ENCODE assay signal across 13 cellular contexts in genomic region chr3:62189376-62189698, GRCh38.
DNase-seq lines count a peak whose midpoint lies in the region; ATAC-seq, FAIRE-seq and TF ChIP-seq lines count a peak whose summit lies in the region.
"Had no signal": no experiment of that assay in that cellular context is flagged by ENCODE, and none has a peak within 500 bp of the region (broad histone marks: within the 10 kb centered on the region; RNA-seq: fewer than 3 reads in every experiment).

No MANE protein-coding gene starts in this region.

- intact Hi-C loops in kidney (cut with DNase I) = loop anchor here (10.0 kb wide), 1 partner anchor 325 kb away; no protein-coding TSS in a partner anchor

- no peak overlapping the region for H3K4ac ChIP-seq in trophoblast cell (ENCODE audit: low read depth, low read length)

- no peak overlapping the region for H3K14ac ChIP-seq in trophoblast cell (ENCODE audit: low read length)

- no peak for ATAC-seq in activated naive CD8-positive, alpha-beta T cell treated with anti-CD3 and anti-CD28 coated beads, Interleukin-2, amount 10 ng/mL, durations not matched to agents 7 days and 5 days (ENCODE audit: low read depth)
- ATAC-seq in stimulated activated naive CD8-positive, alpha-beta T cell treated with anti-CD3 and anti-CD28 coated beads, Interleukin-15, amount 100 ng/mL, for 72 hours = no peak
- ATAC-seq in HG02642 (IDR thresholded peaks at IDR 0.05; ENCODE audit: poor library complexity, unreplicated experiment) = no peak

- H3K27ac Mint-ChIP-seq in activated naive CD8-positive, alpha-beta T cell treated with anti-CD3 and anti-CD28 coated beads, Interleukin-2, amount 10 ng/mL, durations not matched to agents 7 days and 5 days = no peak overlapping the region
- H3K27ac Mint-ChIP-seq in activated naive CD8-positive, alpha-beta T cell treated with anti-CD3 and anti-CD28 coated beads for 36 hours = no peak overlapping the region
- H3K27ac Mint-ChIP-seq in stimulated activated naive CD8-positive, alpha-beta T cell treated with anti-CD3 and anti-CD28 coated beads, Interleukin-15, amount 100 ng/mL, for 72 hours = no peak overlapping the region

- no peak overlapping the region for H4K91ac ChIP-seq in trophoblast cell (ENCODE audit: low read depth, low read length)

- CTCF ChIA-PET in HEK293T (lab: Yijun Ruan, JAX) = interaction anchor here (1.0 to 1.5 kb wide), 3 partner anchors 10 to 17 kb away, joined by 3 to 7 read pairs (median 6); no protein-coding TSS in a partner anchor

- no peak overlapping the region for H2AK5ac ChIP-seq in trophoblast cell (ENCODE audit: low read length)

- H3K4me3 Mint-ChIP-seq in activated naive CD8-positive, alpha-beta T cell treated with anti-CD3 and anti-CD28 coated beads, Interleukin-2, amount 10 ng/mL, durations not matched to agents 7 days and 5 days = peak overlapping the region; percentile 12
- H3K4me3 Mint-ChIP-seq in activated naive CD8-positive, alpha-beta T cell treated with anti-CD3 and anti-CD28 coated beads for 36 hours = no peak overlapping the region
- no peak overlapping the region for H3K4me3 Mint-ChIP-seq in stimulated activated naive CD8-positive, alpha-beta T cell treated with anti-CD3 and anti-CD28 coated beads, Interleukin-15, amount 100 ng/mL, for 72 hours

- no peak overlapping the region for H2BK120ac ChIP-seq in trophoblast cell (ENCODE audit: insufficient read depth, low read length, poor library complexity)

- no peaks in the 10 kb centered on the region for H4K20me1 ChIP-seq in OCI-LY3 (ENCODE audit: insufficient read depth, low read length)

- H2BK5ac ChIP-seq in trophoblast cell (ENCODE audit: low read depth, low read length, poor library complexity) = no peak overlapping the region

- H3K9me3 ChIP-seq in OCI-LY3 (ENCODE audit: insufficient read depth, low read length) = no peaks in the 10 kb centered on the region
- H3K9me3 ChIP-seq in kidney (ENCODE audit: control insufficient read depth in 1 of 2, low read length in 2 of 2) = no peaks in the 10 kb centered on the region
- peaks cover 7% of the 10 kb centered on the region for H3K9me3 ChIP-seq in trophoblast cell (ENCODE audit: insufficient read depth, low read depth, low read length)

- WGBS in trophoblast cell (ENCODE audit: extremely low coverage, insufficient coverage, insufficient read length) = no CpG with 5 or more reads among the region's 9 CpGs

- POLR2A ChIA-PET in activated naive CD8-positive, alpha-beta T cell treated with anti-CD3 and anti-CD28 coated beads, Interleukin-2, amount 10 ng/mL, durations not matched to agents 7 days and 5 days (lab: Charles Lee) = no interaction called here
- POLR2A ChIA-PET in HEK293T (lab: Yijun Ruan, JAX) = interaction anchor here (0.6 kb wide), 1 partner anchor 59 kb away, joined by 4 read pairs; no protein-coding TSS in a partner anchor

- FAIRE-seq in kidney (lab: Jason Lieb, UNC) = no peak

- no peaks in the 10 kb centered on the region for H3K27me3 ChIP-seq in OCI-LY3 (ENCODE audit: low read depth, low read length)
- H3K27me3 ChIP-seq in trophoblast cell (ENCODE audit: insufficient read depth, low read length) = no peaks in the 10 kb centered on the region

- no peak overlapping the region for H2BK12ac ChIP-seq in trophoblast cell (ENCODE audit: low read length)

- H3K27ac ChIP-seq in OCI-LY3 (ENCODE audit: low read length) (no peak overlapping the region), kidney (ENCODE audit: low read depth in 2 of 2, low read length in 2 of 2) (no peak overlapping the region), trophoblast cell (ENCODE audit: low read depth, low read length) (no peak overlapping the region)
- H3K27ac ChIP-seq: 22Rv1, C4-2B had no signal

- DNase-seq in activated naive CD8-positive, alpha-beta T cell treated with anti-CD3 and anti-CD28 coated beads, Interleukin-2, amount 10 ng/mL, durations not matched to agents 7 days and 5 days = no peak
- DNase-seq in activated naive CD8-positive, alpha-beta T cell treated with anti-CD3 and anti-CD28 coated beads for 36 hours = no peak
- DNase-seq in kidney (peak; percentile 35), trophoblast cell (no peak), HEK293T (ENCODE audit: extremely low spot score) (no peak)
- no peak for DNase-seq in stimulated activated naive CD8-positive, alpha-beta T cell treated with anti-CD3 and anti-CD28 coated beads, Interleukin-15, amount 100 ng/mL, for 72 hours
- DNase-seq: NCI-H2081 treated with DMSO at 0.1 percent for 48 hours had no signal

- H3K27me3 Mint-ChIP-seq in activated naive CD8-positive, alpha-beta T cell treated with anti-CD3 and anti-CD28 coated beads, Interleukin-2, amount 10 ng/mL, durations not matched to agents 7 days and 5 days = peaks cover 2% of the 10 kb centered on the region
- H3K27me3 Mint-ChIP-seq in activated naive CD8-positive, alpha-beta T cell treated with anti-CD3 and anti-CD28 coated beads for 36 hours = peaks cover 5% of the 10 kb centered on the region
- H3K27me3 Mint-ChIP-seq in stimulated activated naive CD8-positive, alpha-beta T cell treated with anti-CD3 and anti-CD28 coated beads, Interleukin-15, amount 100 ng/mL, for 72 hours = peaks cover 22% of the 10 kb centered on the region

- no peaks in the 10 kb centered on the region for H3K36me3 Mint-ChIP-seq in activated naive CD8-positive, alpha-beta T cell treated with anti-CD3 and anti-CD28 coated beads, Interleukin-2, amount 10 ng/mL, durations not matched to agents 7 days and 5 days
- H3K36me3 Mint-ChIP-seq in activated naive CD8-positive, alpha-beta T cell treated with anti-CD3 and anti-CD28 coated beads for 36 hours = no peaks in the 10 kb centered on the region
- H3K36me3 Mint-ChIP-seq: CD8-positive, alpha-beta memory T cell had no signal

- H3K23ac ChIP-seq in trophoblast cell (ENCODE audit: low read length) = no peak overlapping the region

- no peak for TF ChIP-seq CTCF in OCI-LY3 (IDR thresholded peaks at IDR 0.05; ENCODE audit: low read depth, low read length)
- TF ChIP-seq CTCF in kidney (IDR thresholded peaks at IDR 0.05; ENCODE audit: borderline replicate concordance, extremely low read depth, insufficient read depth) = no peak

- no peak overlapping the region for H4K8ac ChIP-seq in trophoblast cell (ENCODE audit: low read depth, low read length)

- H3K9ac ChIP-seq in OCI-LY3 (ENCODE audit: low read length) (no peak overlapping the region; the same call in 1 of the 2 replicates), kidney (ENCODE audit: low read length in 2 of 2) (no peak overlapping the region), trophoblast cell (ENCODE audit: low read length) (peak overlapping the region; percentile 27)

- no peaks in the 10 kb centered on the region for H3K79me1 ChIP-seq in trophoblast cell (ENCODE audit: low read length)

- no peaks in the 10 kb centered on the region for H3K9me3 Mint-ChIP-seq in activated naive CD8-positive, alpha-beta T cell treated with anti-CD3 and anti-CD28 coated beads, Interleukin-2, amount 10 ng/mL, durations not matched to agents 7 days and 5 days
- no peaks in the 10 kb centered on the region for H3K9me3 Mint-ChIP-seq in activated naive CD8-positive, alpha-beta T cell treated with anti-CD3 and anti-CD28 coated beads for 36 hours
- no peaks in the 10 kb centered on the region for H3K9me3 Mint-ChIP-seq in stimulated activated naive CD8-positive, alpha-beta T cell treated with anti-CD3 and anti-CD28 coated beads, Interleukin-15, amount 100 ng/mL, for 72 hours
- H3K9me3 Mint-ChIP-seq: CD8-positive, alpha-beta memory T cell; HFFc6 had no signal

- H3K4me1 ChIP-seq in OCI-LY3 (ENCODE audit: low read length) = peaks cover 8% of the 10 kb centered on the region
- H3K4me1 ChIP-seq in kidney (ENCODE audit: control insufficient read depth in 1 of 2, insufficient read depth in 1 of 2, low read depth in 1 of 2, low read length in 2 of 2) = peaks cover 0 to 5% of the 10 kb centered on the region in 2 donors
- H3K4me1 ChIP-seq in trophoblast cell (ENCODE audit: control insufficient read depth in 1 of 2, insufficient read depth in 2 of 2, low read length in 2 of 2) = no peaks in the 10 kb centered on the region

- H3K4me2 ChIP-seq in OCI-LY3 (ENCODE audit: low read length) = peak overlapping the region; percentile 83
- H3K4me2 ChIP-seq in trophoblast cell (ENCODE audit: low read length) = no peak overlapping the region

- H3K4me3 ChIP-seq in OCI-LY3 (ENCODE audit: low read length) (peak overlapping the region; percentile 40; the same call in 1 of the 2 replicates), kidney (ENCODE audit: low read length in 2 of 2) (no peak overlapping the region), trophoblast cell (ENCODE audit: low read depth, low read length) (no peak overlapping the region)

- peaks cover 5% of the 10 kb centered on the region for H3K4me1 Mint-ChIP-seq in activated naive CD8-positive, alpha-beta T cell treated with anti-CD3 and anti-CD28 coated beads, Interleukin-2, amount 10 ng/mL, durations not matched to agents 7 days and 5 days
- peaks cover 7% of the 10 kb centered on the region for H3K4me1 Mint-ChIP-seq in activated naive CD8-positive, alpha-beta T cell treated with anti-CD3 and anti-CD28 coated beads for 36 hours
- H3K4me1 Mint-ChIP-seq in stimulated activated naive CD8-positive, alpha-beta T cell treated with anti-CD3 and anti-CD28 coated beads, Interleukin-15, amount 100 ng/mL, for 72 hours = peaks cover 12% of the 10 kb centered on the region

- H3K18ac ChIP-seq in trophoblast cell (ENCODE audit: low read length) = no peak overlapping the region

- H3K79me2 ChIP-seq in OCI-LY3 (ENCODE audit: low read length) (no peaks in the 10 kb centered on the region), trophoblast cell (ENCODE audit: control insufficient read depth, insufficient read depth, low read length, poor library complexity) (no peaks in the 10 kb centered on the region)

- no peak overlapping the region for H4K12ac ChIP-seq in trophoblast cell (ENCODE audit: low read depth, low read length)

- H2AFZ ChIP-seq in OCI-LY3 (ENCODE audit: low read depth, low read length) (peak overlapping the region; percentile 53; the same call in 1 of the 2 replicates), trophoblast cell (ENCODE audit: insufficient read depth, low read length, poor library complexity) (no peak overlapping the region)

- H3K36me3 ChIP-seq in OCI-LY3 (replicated peaks; ENCODE audit: low read depth, low read length) (no peaks in the 10 kb centered on the region), kidney (ENCODE audit: control insufficient read depth in 1 of 2, insufficient read depth in 2 of 2, low read length in 2 of 2) (peaks cover 5 to 8% of the 10 kb centered on the region in 2 donors), trophoblast cell (ENCODE audit: control insufficient read depth in 1 of 2, insufficient read depth in 2 of 2, low read length in 2 of 2) (no peaks in the 10 kb centered on the region)

TF ChIP-seq in HEK293T, 16 proteins besides CTCF, POLR2A, EP300 and RAD21 (continues in another document):
- no peak for TF ChIP-seq SP1 (IDR thresholded peaks at IDR 0.05)
- no peak for TF ChIP-seq FOXM1 (IDR thresholded peaks at IDR 0.05; ENCODE audit: borderline replicate concordance)
- TF ChIP-seq SUZ12 (IDR thresholded peaks at IDR 0.05) = no peak
- TF ChIP-seq NFRKB (IDR thresholded peaks at IDR 0.05) = no peak
- no peak for TF ChIP-seq HDGF (IDR thresholded peaks at IDR 0.05; ENCODE audit: borderline replicate concordance)
- no peak for TF ChIP-seq LEF1 (IDR thresholded peaks at IDR 0.05; ENCODE audit: borderline replicate concordance)
- no peak for TF ChIP-seq ELF4 (IDR thresholded peaks at IDR 0.05)
- TF ChIP-seq FOXA1 (IDR thresholded peaks at IDR 0.05) = no peak
